ENCODE assay signal across 1 cellular context in the genomic region with DNA sequence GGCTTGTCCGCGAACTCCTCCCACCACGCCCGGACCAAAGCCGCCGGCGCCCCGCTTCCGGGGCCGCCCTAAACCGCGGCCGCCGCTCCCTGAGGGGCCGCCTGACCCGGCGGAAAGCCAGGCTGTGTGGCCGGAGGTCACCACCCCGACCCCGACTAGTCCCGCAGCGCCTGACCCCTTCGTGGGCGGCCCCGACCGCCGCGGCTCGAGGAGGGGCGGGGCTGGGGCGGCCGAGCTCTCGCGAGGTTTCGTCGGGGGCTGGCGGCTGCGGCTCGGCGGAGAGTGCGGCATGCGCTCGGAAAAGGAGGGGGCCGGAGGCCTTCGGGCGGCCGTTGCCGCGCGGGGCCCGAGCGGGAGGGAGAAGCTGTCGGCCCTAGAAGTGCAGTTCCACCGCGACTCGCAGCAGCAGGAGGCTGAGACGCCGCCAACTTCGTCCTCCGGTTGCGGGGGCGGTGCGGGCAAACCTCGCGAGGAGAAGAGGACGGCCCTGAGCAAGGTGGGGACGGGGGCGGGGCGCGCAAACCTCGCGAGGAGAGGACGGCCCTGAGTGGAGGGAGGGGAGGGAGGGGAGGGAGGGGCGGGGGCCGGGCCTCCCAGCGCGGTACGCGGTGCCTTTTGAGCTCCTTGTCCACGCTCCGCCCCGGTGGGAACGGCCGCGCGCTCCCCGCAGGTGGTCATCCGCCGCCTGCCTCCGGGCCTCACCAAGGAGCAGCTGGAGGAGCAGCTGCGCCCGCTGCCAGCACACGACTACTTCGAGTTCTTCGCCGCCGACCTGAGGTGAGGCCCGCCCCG.
TF ChIP-seq lines count a peak whose summit lies in the region.

A gene with protein sequence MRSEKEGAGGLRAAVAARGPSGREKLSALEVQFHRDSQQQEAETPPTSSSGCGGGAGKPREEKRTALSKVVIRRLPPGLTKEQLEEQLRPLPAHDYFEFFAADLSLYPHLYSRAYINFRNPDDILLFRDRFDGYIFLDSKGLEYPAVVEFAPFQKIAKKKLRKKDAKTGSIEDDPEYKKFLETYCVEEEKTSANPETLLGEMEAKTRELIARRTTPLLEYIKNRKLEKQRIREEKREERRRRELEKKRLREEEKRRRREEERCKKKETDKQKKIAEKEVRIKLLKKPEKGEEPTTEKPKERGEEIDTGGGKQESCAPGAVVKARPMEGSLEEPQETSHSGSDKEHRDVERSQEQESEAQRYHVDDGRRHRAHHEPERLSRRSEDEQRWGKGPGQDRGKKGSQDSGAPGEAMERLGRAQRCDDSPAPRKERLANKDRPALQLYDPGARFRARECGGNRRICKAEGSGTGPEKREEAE (plus strand): TSS at position 251 of the 792 bp plus-strand sequence. CDS start 39 bp downstream, at position 290.

TF ChIP-seq in K562, 482 proteins besides CTCF, POLR2A, EP300 and RAD21 (continued from another document and continues in another):
- TF ChIP-seq BCOR (IDR thresholded peaks at IDR 0.05) (no peak), TCF3 (CRISPR knock-in tag; IDR thresholded peaks at IDR 0.05) (peak; percentile 32; the same call in 1 of the 2 replicates), ZNF316 (IDR thresholded peaks at IDR 0.05) (no peak), NEUROD1 (IDR thresholded peaks at IDR 0.05; ENCODE audit: borderline replicate concordance, low read depth, low read length, partially characterized antibody) (no peak), ZNF347 (CRISPR knock-in tag; IDR thresholded peaks at IDR 0.05; ENCODE audit: low read depth) (no peak), MAFG (tag; conservative IDR thresholded peaks at IDR 0.05) (no peak), POLR2G (IDR thresholded peaks at IDR 0.05; ENCODE audit: low read depth, low read length) (peak; percentile 95), FOXA3 (CRISPR knock-in tag; conservative IDR thresholded peaks at IDR 0.05 in 1 of 2, IDR thresholded peaks at IDR 0.05 in 1 of 2) (0 out of 4 replicates have a peak, but pooled peaks of 1 of the 2 experiments have one; percentile 8), TFAM (CRISPR knock-in tag; conservative IDR thresholded peaks at IDR 0.05) (no peak), FOXA1 (IDR thresholded peaks at IDR 0.05; ENCODE audit: borderline replicate concordance) (no peak), MIER1 (IDR thresholded peaks at IDR 0.05; ENCODE audit: low read depth) (no peak), EHMT2 (IDR thresholded peaks at IDR 0.05) (no peak), DDX20 (tag; IDR thresholded peaks at IDR 0.05; ENCODE audit: low read depth) (no peak), CEBPG (CRISPR knock-in tag; IDR thresholded peaks at IDR 0.05) (no peak), CEBPG (tag; conservative IDR thresholded peaks at IDR 0.05 in 1 of 2, IDR thresholded peaks at IDR 0.05 in 1 of 2) (no peak), MEIS2 (IDR thresholded peaks at IDR 0.05; ENCODE audit: partially characterized antibody) (no peak), ZNF143 (CRISPR knock-in tag; IDR thresholded peaks at IDR 0.05) (no peak), CXXC5 (CRISPR knock-in tag; IDR thresholded peaks at IDR 0.05) (peak; percentile 91), DNMT1 (IDR thresholded peaks at IDR 0.05) (no peak), GTF2A2 (tag; IDR thresholded peaks at IDR 0.05) (no peak), PHTF2 (CRISPR knock-in tag; IDR thresholded peaks at IDR 0.05) (no peak), GABPA (tag; conservative IDR thresholded peaks at IDR 0.05; ENCODE audit: low read depth) (peak; percentile 86), FOXP1 (CRISPR knock-in tag; IDR thresholded peaks at IDR 0.05) (no peak), ETV6 (IDR thresholded peaks at IDR 0.05; ENCODE audit: borderline replicate concordance in 1 of 2, low read depth in 2 of 2, low read length in 1 of 2) (no peak), ETV6 (CRISPR knock-in tag; IDR thresholded peaks at IDR 0.05; ENCODE audit: borderline replicate concordance) (no peak)
- TF ChIP-seq, protein P1, sequence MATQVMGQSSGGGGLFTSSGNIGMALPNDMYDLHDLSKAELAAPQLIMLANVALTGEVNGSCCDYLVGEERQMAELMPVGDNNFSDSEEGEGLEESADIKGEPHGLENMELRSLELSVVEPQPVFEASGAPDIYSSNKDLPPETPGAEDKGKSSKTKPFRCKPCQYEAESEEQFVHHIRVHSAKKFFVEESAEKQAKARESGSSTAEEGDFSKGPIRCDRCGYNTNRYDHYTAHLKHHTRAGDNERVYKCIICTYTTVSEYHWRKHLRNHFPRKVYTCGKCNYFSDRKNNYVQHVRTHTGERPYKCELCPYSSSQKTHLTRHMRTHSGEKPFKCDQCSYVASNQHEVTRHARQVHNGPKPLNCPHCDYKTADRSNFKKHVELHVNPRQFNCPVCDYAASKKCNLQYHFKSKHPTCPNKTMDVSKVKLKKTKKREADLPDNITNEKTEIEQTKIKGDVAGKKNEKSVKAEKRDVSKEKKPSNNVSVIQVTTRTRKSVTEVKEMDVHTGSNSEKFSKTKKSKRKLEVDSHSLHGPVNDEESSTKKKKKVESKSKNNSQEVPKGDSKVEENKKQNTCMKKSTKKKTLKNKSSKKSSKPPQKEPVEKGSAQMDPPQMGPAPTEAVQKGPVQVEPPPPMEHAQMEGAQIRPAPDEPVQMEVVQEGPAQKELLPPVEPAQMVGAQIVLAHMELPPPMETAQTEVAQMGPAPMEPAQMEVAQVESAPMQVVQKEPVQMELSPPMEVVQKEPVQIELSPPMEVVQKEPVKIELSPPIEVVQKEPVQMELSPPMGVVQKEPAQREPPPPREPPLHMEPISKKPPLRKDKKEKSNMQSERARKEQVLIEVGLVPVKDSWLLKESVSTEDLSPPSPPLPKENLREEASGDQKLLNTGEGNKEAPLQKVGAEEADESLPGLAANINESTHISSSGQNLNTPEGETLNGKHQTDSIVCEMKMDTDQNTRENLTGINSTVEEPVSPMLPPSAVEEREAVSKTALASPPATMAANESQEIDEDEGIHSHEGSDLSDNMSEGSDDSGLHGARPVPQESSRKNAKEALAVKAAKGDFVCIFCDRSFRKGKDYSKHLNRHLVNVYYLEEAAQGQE (CRISPR knock-in tag; IDR thresholded peaks at IDR 0.05; ENCODE audit: low read depth), result 0 out of 2 replicates have a peak, but pooled peaks have one; percentile 61
- TF ChIP-seq, protein P2, sequence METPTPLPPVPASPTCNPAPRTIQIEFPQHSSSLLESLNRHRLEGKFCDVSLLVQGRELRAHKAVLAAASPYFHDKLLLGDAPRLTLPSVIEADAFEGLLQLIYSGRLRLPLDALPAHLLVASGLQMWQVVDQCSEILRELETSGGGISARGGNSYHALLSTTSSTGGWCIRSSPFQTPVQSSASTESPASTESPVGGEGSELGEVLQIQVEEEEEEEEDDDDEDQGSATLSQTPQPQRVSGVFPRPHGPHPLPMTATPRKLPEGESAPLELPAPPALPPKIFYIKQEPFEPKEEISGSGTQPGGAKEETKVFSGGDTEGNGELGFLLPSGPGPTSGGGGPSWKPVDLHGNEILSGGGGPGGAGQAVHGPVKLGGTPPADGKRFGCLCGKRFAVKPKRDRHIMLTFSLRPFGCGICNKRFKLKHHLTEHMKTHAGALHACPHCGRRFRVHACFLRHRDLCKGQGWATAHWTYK (CRISPR knock-in tag; IDR thresholded peaks at IDR 0.05), result peak; percentile 62; the same call in 1 of the 2 replicates
- TF ChIP-seq, protein P3, sequence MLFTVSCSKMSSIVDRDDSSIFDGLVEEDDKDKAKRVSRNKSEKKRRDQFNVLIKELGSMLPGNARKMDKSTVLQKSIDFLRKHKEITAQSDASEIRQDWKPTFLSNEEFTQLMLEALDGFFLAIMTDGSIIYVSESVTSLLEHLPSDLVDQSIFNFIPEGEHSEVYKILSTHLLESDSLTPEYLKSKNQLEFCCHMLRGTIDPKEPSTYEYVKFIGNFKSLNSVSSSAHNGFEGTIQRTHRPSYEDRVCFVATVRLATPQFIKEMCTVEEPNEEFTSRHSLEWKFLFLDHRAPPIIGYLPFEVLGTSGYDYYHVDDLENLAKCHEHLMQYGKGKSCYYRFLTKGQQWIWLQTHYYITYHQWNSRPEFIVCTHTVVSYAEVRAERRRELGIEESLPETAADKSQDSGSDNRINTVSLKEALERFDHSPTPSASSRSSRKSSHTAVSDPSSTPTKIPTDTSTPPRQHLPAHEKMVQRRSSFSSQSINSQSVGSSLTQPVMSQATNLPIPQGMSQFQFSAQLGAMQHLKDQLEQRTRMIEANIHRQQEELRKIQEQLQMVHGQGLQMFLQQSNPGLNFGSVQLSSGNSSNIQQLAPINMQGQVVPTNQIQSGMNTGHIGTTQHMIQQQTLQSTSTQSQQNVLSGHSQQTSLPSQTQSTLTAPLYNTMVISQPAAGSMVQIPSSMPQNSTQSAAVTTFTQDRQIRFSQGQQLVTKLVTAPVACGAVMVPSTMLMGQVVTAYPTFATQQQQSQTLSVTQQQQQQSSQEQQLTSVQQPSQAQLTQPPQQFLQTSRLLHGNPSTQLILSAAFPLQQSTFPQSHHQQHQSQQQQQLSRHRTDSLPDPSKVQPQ (CRISPR knock-in tag; IDR thresholded peaks at IDR 0.05; ENCODE audit: borderline replicate concordance), result 0 out of 2 replicates have a peak, but pooled peaks have one; percentile 54
- TF ChIP-seq, protein P4, sequence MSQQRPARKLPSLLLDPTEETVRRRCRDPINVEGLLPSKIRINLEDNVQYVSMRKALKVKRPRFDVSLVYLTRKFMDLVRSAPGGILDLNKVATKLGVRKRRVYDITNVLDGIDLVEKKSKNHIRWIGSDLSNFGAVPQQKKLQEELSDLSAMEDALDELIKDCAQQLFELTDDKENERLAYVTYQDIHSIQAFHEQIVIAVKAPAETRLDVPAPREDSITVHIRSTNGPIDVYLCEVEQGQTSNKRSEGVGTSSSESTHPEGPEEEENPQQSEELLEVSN (IDR thresholded peaks at IDR 0.05; ENCODE audit: borderline replicate concordance in 1 of 2, extremely low read depth in 1 of 2, insufficient read depth in 1 of 2, insufficient read length in 1 of 2, low read depth in 1 of 2, low read length in 1 of 2, poor library complexity in 1 of 2, severe bottlenecking in 1 of 2), result peak; percentile 37 to 68
- TF ChIP-seq, protein P5, sequence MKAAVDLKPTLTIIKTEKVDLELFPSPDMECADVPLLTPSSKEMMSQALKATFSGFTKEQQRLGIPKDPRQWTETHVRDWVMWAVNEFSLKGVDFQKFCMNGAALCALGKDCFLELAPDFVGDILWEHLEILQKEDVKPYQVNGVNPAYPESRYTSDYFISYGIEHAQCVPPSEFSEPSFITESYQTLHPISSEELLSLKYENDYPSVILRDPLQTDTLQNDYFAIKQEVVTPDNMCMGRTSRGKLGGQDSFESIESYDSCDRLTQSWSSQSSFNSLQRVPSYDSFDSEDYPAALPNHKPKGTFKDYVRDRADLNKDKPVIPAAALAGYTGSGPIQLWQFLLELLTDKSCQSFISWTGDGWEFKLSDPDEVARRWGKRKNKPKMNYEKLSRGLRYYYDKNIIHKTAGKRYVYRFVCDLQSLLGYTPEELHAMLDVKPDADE (conservative IDR thresholded peaks at IDR 0.05; ENCODE audit: control insufficient read depth, low read depth, low read length), result peak; percentile 64; the same call in 1 of the 2 replicates
- TF ChIP-seq, protein P6, sequence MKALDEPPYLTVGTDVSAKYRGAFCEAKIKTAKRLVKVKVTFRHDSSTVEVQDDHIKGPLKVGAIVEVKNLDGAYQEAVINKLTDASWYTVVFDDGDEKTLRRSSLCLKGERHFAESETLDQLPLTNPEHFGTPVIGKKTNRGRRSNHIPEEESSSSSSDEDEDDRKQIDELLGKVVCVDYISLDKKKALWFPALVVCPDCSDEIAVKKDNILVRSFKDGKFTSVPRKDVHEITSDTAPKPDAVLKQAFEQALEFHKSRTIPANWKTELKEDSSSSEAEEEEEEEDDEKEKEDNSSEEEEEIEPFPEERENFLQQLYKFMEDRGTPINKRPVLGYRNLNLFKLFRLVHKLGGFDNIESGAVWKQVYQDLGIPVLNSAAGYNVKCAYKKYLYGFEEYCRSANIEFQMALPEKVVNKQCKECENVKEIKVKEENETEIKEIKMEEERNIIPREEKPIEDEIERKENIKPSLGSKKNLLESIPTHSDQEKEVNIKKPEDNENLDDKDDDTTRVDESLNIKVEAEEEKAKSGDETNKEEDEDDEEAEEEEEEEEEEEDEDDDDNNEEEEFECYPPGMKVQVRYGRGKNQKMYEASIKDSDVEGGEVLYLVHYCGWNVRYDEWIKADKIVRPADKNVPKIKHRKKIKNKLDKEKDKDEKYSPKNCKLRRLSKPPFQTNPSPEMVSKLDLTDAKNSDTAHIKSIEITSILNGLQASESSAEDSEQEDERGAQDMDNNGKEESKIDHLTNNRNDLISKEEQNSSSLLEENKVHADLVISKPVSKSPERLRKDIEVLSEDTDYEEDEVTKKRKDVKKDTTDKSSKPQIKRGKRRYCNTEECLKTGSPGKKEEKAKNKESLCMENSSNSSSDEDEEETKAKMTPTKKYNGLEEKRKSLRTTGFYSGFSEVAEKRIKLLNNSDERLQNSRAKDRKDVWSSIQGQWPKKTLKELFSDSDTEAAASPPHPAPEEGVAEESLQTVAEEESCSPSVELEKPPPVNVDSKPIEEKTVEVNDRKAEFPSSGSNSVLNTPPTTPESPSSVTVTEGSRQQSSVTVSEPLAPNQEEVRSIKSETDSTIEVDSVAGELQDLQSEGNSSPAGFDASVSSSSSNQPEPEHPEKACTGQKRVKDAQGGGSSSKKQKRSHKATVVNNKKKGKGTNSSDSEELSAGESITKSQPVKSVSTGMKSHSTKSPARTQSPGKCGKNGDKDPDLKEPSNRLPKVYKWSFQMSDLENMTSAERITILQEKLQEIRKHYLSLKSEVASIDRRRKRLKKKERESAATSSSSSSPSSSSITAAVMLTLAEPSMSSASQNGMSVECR (CRISPR knock-in tag; IDR thresholded peaks at IDR 0.05), result peak; percentile 48; the same call in 1 of the 2 replicates
- TF ChIP-seq, protein P7, sequence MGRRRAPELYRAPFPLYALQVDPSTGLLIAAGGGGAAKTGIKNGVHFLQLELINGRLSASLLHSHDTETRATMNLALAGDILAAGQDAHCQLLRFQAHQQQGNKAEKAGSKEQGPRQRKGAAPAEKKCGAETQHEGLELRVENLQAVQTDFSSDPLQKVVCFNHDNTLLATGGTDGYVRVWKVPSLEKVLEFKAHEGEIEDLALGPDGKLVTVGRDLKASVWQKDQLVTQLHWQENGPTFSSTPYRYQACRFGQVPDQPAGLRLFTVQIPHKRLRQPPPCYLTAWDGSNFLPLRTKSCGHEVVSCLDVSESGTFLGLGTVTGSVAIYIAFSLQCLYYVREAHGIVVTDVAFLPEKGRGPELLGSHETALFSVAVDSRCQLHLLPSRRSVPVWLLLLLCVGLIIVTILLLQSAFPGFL (CRISPR knock-in tag; IDR thresholded peaks at IDR 0.05), result no peak
